Comparison of ENCODE assay signal across 27 cellular contexts in genomic region chr19:32392946-32393345, GRCh38.
"Had no signal": no experiment of that assay in that cellular context is flagged by ENCODE, and none has a peak within 500 bp of the region (broad histone marks: within the 10 kb centered on the region; RNA-seq: fewer than 3 reads in every experiment).

No MANE protein-coding gene starts in this region.

- FAIRE-seq: astrocyte, islet of Langerhans had no signal

- H3K27ac ChIP-seq: brain microvascular endothelial cell, esophagus squamous epithelium, skin epidermis, thoracic aorta, vagina had no signal

- H3K27me3 ChIP-seq: brain microvascular endothelial cell, esophagus squamous epithelium, vagina had no signal

- H3K9me3 Mint-ChIP-seq: activated B cell treated with CpG ODN at 0.5 μM for 24 hours; activated CD8-positive, alpha-beta T cell treated with anti-CD3 and anti-CD28 coated beads for 36 hours; activated T-cell treated with anti-CD3 and anti-CD28 coated beads, Interleukin-2, amount 50 U/mL, for 4 hours; activated T-helper 17 cell treated with anti-CD3 and anti-CD28 coated beads, Interleukin-2, amount 50 U/mL, for 72 hours; dendritic cell treated with granulocyte-macrophage colony-stimulating factor and Interleukin-4, amounts not matched to agents 40 ng/mL and 50 ng/mL, for 4 days; naive thymus-derived CD8-positive, alpha-beta T cell; stimulated activated effector memory CD8-positive, alpha-beta T cell treated with anti-CD3 and anti-CD28 coated beads, Interleukin-12 subunit alpha, Interleukin-12 subunit beta, amount 100 ng/mL, for 72 hours; stimulated activated naive CD8-positive, alpha-beta T cell treated with anti-CD3 and anti-CD28 coated beads, Interleukin-15, Interleukin-2, amounts not matched to agents 100 ng/mL and 50 ng/mL, for 24 hours had no signal

- H3K9me3 ChIP-seq: esophagus squamous epithelium, thoracic aorta, vagina had no signal

- H3K27me3 Mint-ChIP-seq: activated B cell treated with CpG ODN at 0.5 μM for 24 hours; activated CD8-positive, alpha-beta T cell treated with anti-CD3 and anti-CD28 coated beads for 36 hours; activated T-helper 17 cell treated with anti-CD3 and anti-CD28 coated beads, Interleukin-2, amount 50 U/mL, for 72 hours; naive thymus-derived CD8-positive, alpha-beta T cell; stimulated activated naive CD8-positive, alpha-beta T cell treated with anti-CD3 and anti-CD28 coated beads, Interleukin-15, Interleukin-2, amounts not matched to agents 100 ng/mL and 50 ng/mL, for 24 hours had no signal

- H3K27ac Mint-ChIP-seq: activated B cell treated with CpG ODN at 0.5 μM for 24 hours; activated CD8-positive, alpha-beta T cell treated with anti-CD3 and anti-CD28 coated beads for 36 hours; activated T-helper 17 cell treated with anti-CD3 and anti-CD28 coated beads, Interleukin-2, amount 50 U/mL, for 72 hours; dendritic cell treated with granulocyte-macrophage colony-stimulating factor and Interleukin-4, amounts not matched to agents 40 ng/mL and 50 ng/mL, for 4 days; stimulated activated effector memory CD8-positive, alpha-beta T cell treated with anti-CD3 and anti-CD28 coated beads, Interleukin-12 subunit alpha, Interleukin-12 subunit beta, amount 100 ng/mL, for 72 hours; stimulated activated naive CD8-positive, alpha-beta T cell treated with anti-CD3 and anti-CD28 coated beads, Interleukin-15, Interleukin-2, amounts not matched to agents 100 ng/mL and 50 ng/mL, for 24 hours had no signal

- H3K36me3 ChIP-seq: brain microvascular endothelial cell, thoracic aorta, vagina had no signal

- H3K4me3 Mint-ChIP-seq: activated B cell treated with CpG ODN at 0.5 μM for 24 hours; activated CD8-positive, alpha-beta T cell treated with anti-CD3 and anti-CD28 coated beads for 36 hours; activated T-cell treated with anti-CD3 and anti-CD28 coated beads, Interleukin-2, amount 50 U/mL, for 4 hours; activated T-helper 17 cell treated with anti-CD3 and anti-CD28 coated beads, Interleukin-2, amount 50 U/mL, for 72 hours; dendritic cell treated with granulocyte-macrophage colony-stimulating factor and Interleukin-4, amounts not matched to agents 40 ng/mL and 50 ng/mL, for 4 days; stimulated activated effector memory CD8-positive, alpha-beta T cell treated with anti-CD3 and anti-CD28 coated beads, Interleukin-12 subunit alpha, Interleukin-12 subunit beta, amount 100 ng/mL, for 72 hours; stimulated activated naive CD8-positive, alpha-beta T cell treated with anti-CD3 and anti-CD28 coated beads, Interleukin-15, Interleukin-2, amounts not matched to agents 100 ng/mL and 50 ng/mL, for 24 hours had no signal

- DNase-seq: activated B cell treated with CpG ODN at 0.5 μM for 24 hours; activated CD4-positive, alpha-beta T cell treated with anti-CD3 and anti-CD28 coated beads, Interleukin-2, amount 50 U/mL, for 1 hour; activated CD8-positive, alpha-beta T cell treated with anti-CD3 and anti-CD28 coated beads for 36 hours; activated gamma-delta T cell treated with Interleukin-2 at 50 U/mL for 16 hours; activated naive CD4-positive, alpha-beta T cell treated with anti-CD3 and anti-CD28 coated beads, Interleukin-2, amount 50 U/mL, for 16 hours; activated T-cell treated with anti-CD3 and anti-CD28 coated beads, Interleukin-2, amount 50 U/mL, for 4 hours; amniotic stem cell; brain microvascular endothelial cell; central memory CD4-positive, alpha-beta T cell; esophagus squamous epithelium; foreskin melanocyte; mesenchymal stem cell; naive thymus-derived CD8-positive, alpha-beta T cell; posterior cingulate gyrus; stimulated activated CD4-positive, alpha-beta T cell treated with anti-CD3 and anti-CD28 coated beads, Interleukin-4, amount 100 ng/mL, for 24 hours; T-helper 2 cell; trophoblast cell had no signal

- H3K4me3 ChIP-seq: esophagus squamous epithelium, skin epidermis, thoracic aorta, vagina had no signal

- H3K4me1 Mint-ChIP-seq: activated B cell treated with CpG ODN at 0.5 μM for 24 hours; stimulated activated effector memory CD8-positive, alpha-beta T cell treated with anti-CD3 and anti-CD28 coated beads, Interleukin-12 subunit alpha, Interleukin-12 subunit beta, amount 100 ng/mL, for 72 hours had no signal

- ATAC-seq: activated CD8-positive, alpha-beta T cell treated with anti-CD3 and anti-CD28 coated beads for 36 hours; activated T-cell treated with anti-CD3 and anti-CD28 coated beads, Interleukin-2, amount 50 U/mL, for 4 hours; activated T-helper 17 cell treated with anti-CD3 and anti-CD28 coated beads, Interleukin-2, amount 50 U/mL, for 72 hours; naive thymus-derived CD8-positive, alpha-beta T cell; sciatic nerve; stimulated activated effector memory CD8-positive, alpha-beta T cell treated with anti-CD3 and anti-CD28 coated beads, Interleukin-12 subunit alpha, Interleukin-12 subunit beta, amount 100 ng/mL, for 72 hours had no signal
